In the genomic region with DNA sequence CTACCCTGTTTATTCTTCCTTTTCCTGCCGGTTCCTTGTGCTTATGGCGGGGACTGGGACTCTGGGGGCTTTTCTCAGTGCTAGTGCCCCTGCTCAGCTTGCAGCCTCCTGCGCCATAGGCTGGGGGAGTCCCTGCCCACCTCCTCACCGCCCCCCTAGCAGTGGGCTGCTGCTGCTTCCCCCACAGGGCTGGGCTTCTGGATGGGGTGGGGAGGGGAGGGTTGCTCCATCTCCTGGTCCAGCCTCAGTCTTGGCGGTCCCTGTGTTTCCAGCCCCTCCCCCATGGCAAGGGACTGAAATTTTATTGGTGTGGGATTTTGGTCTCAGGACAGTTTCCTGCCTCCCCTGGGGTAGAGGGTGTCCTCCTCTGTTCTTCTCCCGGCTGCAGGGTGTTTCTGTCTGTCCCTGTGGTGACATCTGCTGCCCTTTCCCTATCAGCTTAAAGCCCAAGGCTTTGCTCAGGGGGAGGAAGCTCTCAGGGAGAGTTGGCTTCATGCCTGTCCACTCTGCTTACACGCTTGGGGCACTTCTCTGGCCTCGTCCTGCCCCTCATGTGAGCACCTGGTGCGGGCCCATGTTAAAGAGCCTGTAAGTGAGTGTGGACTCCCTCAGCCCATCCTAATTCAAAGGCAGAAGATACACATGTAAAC, we compare ENCODE assay signal across 14 cellular contexts.
DNase-seq lines count a peak whose midpoint lies in the region; ATAC-seq and TF ChIP-seq lines count a peak whose summit lies in the region.
"Had no signal": no experiment of that assay in that cellular context is flagged by ENCODE, and none has a peak within 500 bp of the region (broad histone marks: within the 10 kb centered on the region; RNA-seq: fewer than 3 reads in every experiment).

No MANE protein-coding gene starts in this region.

- H3K9me3 Mint-ChIP-seq in CD4-positive, alpha-beta T cell: peaks cover 2% of the 10 kb centered on the region
- peaks cover 1 to 12% (median 6%) of the 10 kb centered on the region in 6 donors for H3K9me3 Mint-ChIP-seq in immature natural killer cell

- no peaks in the 10 kb centered on the region for H3K27me3 Mint-ChIP-seq in CD4-positive, alpha-beta T cell
- peaks cover 0 to 2% (median 1%) of the 10 kb centered on the region in 3 donors for H3K27me3 Mint-ChIP-seq in immature natural killer cell (ENCODE audit: low read depth in 3 of 3)

- no peak for TF ChIP-seq CTCF in CD4-positive, alpha-beta T cell (IDR thresholded peaks at IDR 0.05)
- TF ChIP-seq CTCF in GM20000 (IDR thresholded peaks at IDR 0.05; ENCODE audit: extremely low read depth, missing control alignments): no peak
- no peak for TF ChIP-seq CTCF in WERI-Rb-1 (IDR thresholded peaks at IDR 0.05; ENCODE audit: low read depth, low read length)

- CTCF ChIA-PET in CD4-positive, alpha-beta T cell (lab: Charles Lee): no interaction called here

- no peaks in the 10 kb centered on the region; the same call in 1 of the 2 replicates for H3K36me3 ChIP-seq in WERI-Rb-1

- no peak for DNase-seq in CD4-positive, alpha-beta T cell
- DNase-seq in GM20000 (ENCODE audit: low spot score): peak; percentile 33
- peak; percentile 80 for DNase-seq in WERI-Rb-1
- no peak for DNase-seq in immature natural killer cell
- DNase-seq in germinal center (ENCODE audit: low spot score): no peak
- DNase-seq in NCI-H774 (lab: John Stamatoyannopoulos, UW): no peak
- DNase-seq in stimulated activated naive CD4-positive, alpha-beta T cell treated with Interleukin-2 at 50 U/mL for 16 hours (lab: John Stamatoyannopoulos, UW): no peak
- DNase-seq: anterior cingulate cortex; GOT3; NCI-H1436 treated with DMSO at 0.1 percent for 48 hours; psoas muscle; stimulated activated CD4-positive, alpha-beta T cell treated with anti-CD3 and anti-CD28 coated beads, Interleukin-4, amount 100 ng/mL, for 1 hour had no signal

- peak overlapping the region; percentile 4 for H3K27ac Mint-ChIP-seq in CD4-positive, alpha-beta T cell
- peak overlapping the region; percentile 9 to 76 (median 34) for H3K27ac Mint-ChIP-seq in immature natural killer cell

- no peak overlapping the region for H3K4me3 ChIP-seq in WERI-Rb-1 (ENCODE audit: low read depth, low read length)
- H3K4me3 ChIP-seq: lung, psoas muscle had no signal

- H3K4me1 Mint-ChIP-seq in CD4-positive, alpha-beta T cell (ENCODE audit: low read depth): peaks cover 62% of the 10 kb centered on the region
- peaks cover 56 to 77% of the 10 kb centered on the region in 2 donors for H3K4me1 Mint-ChIP-seq in immature natural killer cell

- H3K27me3 ChIP-seq in CD4-positive, alpha-beta T cell (ENCODE audit: control insufficient read depth, insufficient read depth, low read length): no peaks in the 10 kb centered on the region
- no peaks in the 10 kb centered on the region for H3K27me3 ChIP-seq in WERI-Rb-1 (ENCODE audit: insufficient read depth, low read depth, severe bottlenecking)

- ATAC-seq in CD4-positive, alpha-beta T cell (ENCODE audit: poor library complexity): no peak
- no peak for ATAC-seq in HG03378 (IDR thresholded peaks at IDR 0.05; ENCODE audit: unreplicated experiment)
- ATAC-seq: psoas muscle had no signal

- POLR2A ChIA-PET in CD4-positive, alpha-beta T cell (lab: Charles Lee): interaction anchor here (0.7 kb wide), 1 partner anchor 131 kb away, joined by 4 read pairs; no protein-coding TSS in a partner anchor

- intact Hi-C loops in CD4-positive, alpha-beta T cell (cut with DNase I, micrococcal nuclease): no loop called here

- no peak overlapping the region for H3K27ac ChIP-seq in CD4-positive, alpha-beta T cell (ENCODE audit: low read depth, low read length)
- no peak overlapping the region; the same call in 1 of the 2 replicates for H3K27ac ChIP-seq in WERI-Rb-1
- H3K27ac ChIP-seq: psoas muscle had no signal

- H3K9me3 ChIP-seq in CD4-positive, alpha-beta T cell (ENCODE audit: control insufficient read depth, low read length): peaks cover 7% of the 10 kb centered on the region
- peaks cover 6% of the 10 kb centered on the region for H3K9me3 ChIP-seq in WERI-Rb-1 (ENCODE audit: severe bottlenecking)

- peaks cover 63% of the 10 kb centered on the region for H3K36me3 Mint-ChIP-seq in CD4-positive, alpha-beta T cell (ENCODE audit: low read depth)
- H3K36me3 Mint-ChIP-seq in immature natural killer cell: peaks cover 23 to 26% (median 25%) of the 10 kb centered on the region in 3 donors

- no peak overlapping the region for H3K4me3 Mint-ChIP-seq in CD4-positive, alpha-beta T cell
- peak overlapping the region in 3 of 5 donors; percentile 49 to 70 (median 64) for H3K4me3 Mint-ChIP-seq in immature natural killer cell

Comparison
In these comparisons a context has a peak if more than half of its experiments do, and no peak if none do; other contexts are left out.
1. DNase-seq: peak in GM20000 (single experiment) and WERI-Rb-1 (single experiment); none in CD4-positive, alpha-beta T cell (0 of 10), immature natural killer cell (0 of 3), germinal center (single experiment), NCI-H774 (single experiment) and stimulated activated naive CD4-positive, alpha-beta T cell treated with Interleukin-2 at 50 U/mL for 16 hours (single experiment).